Comparison of ENCODE assay signal across 9 cellular contexts in genomic region chr11:131867457-131868257, GRCh38.
DNase-seq lines count a peak whose midpoint lies in the region; ATAC-seq and TF ChIP-seq lines count a peak whose summit lies in the region.
"Had no signal": no experiment of that assay in that cellular context is flagged by ENCODE, and none has a peak within 500 bp of the region (broad histone marks: within the 10 kb centered on the region; RNA-seq: fewer than 3 reads in every experiment).

No MANE protein-coding gene starts in this region.

- H3K9ac ChIP-seq in Karpas-422 (ENCODE audit: low read length) (no peak overlapping the region), neural cell (ENCODE audit: low read length) (peak overlapping the region; percentile 17)

- peak; percentile 93 for TF ChIP-seq CTCF in neural cell (IDR thresholded peaks at IDR 0.05; ENCODE audit: poor library complexity, severe bottlenecking)

- H3K4me2 ChIP-seq in Karpas-422 (ENCODE audit: low read depth, low read length, poor library complexity, severe bottlenecking) (no peak overlapping the region), neural cell (ENCODE audit: low read length) (no peak overlapping the region)

- H3K36me3 ChIP-seq in Karpas-422 (ENCODE audit: insufficient read depth, low read length) (no peaks in the 10 kb centered on the region), SJSA1 (no peaks in the 10 kb centered on the region), neural cell (ENCODE audit: insufficient read depth, low read length) (no peaks in the 10 kb centered on the region)

- no peak overlapping the region for H3K27ac ChIP-seq in Karpas-422 (ENCODE audit: low read length)
- no peak overlapping the region for H3K27ac ChIP-seq in SJSA1
- no peak overlapping the region for H3K27ac ChIP-seq in neural cell (ENCODE audit: low read length)

- H3K9me2 ChIP-seq in Karpas-422 (replicated peaks; ENCODE audit: insufficient read depth, low read length), result no peaks in the 10 kb centered on the region
- no peaks in the 10 kb centered on the region for H3K9me2 ChIP-seq in neural cell (ENCODE audit: insufficient read depth, low read length)

- H3K4me1 ChIP-seq in Karpas-422 (ENCODE audit: low read length) (no peaks in the 10 kb centered on the region), SJSA1 (replicated peaks) (no peaks in the 10 kb centered on the region)

- H2AFZ ChIP-seq in Karpas-422 (ENCODE audit: low read length), result no peak overlapping the region
- no peak overlapping the region for H2AFZ ChIP-seq in neural cell (ENCODE audit: low read depth, low read length)

- no peak overlapping the region for H3K4me3 ChIP-seq in Karpas-422 (ENCODE audit: low read length)
- H3K4me3 ChIP-seq in SJSA1, result no peak overlapping the region
- no peak overlapping the region for H3K4me3 ChIP-seq in neural cell (ENCODE audit: low read length)

- H3K9me3 ChIP-seq in Karpas-422 (ENCODE audit: low read length) (no peaks in the 10 kb centered on the region), SJSA1 (replicated peaks) (no peaks in the 10 kb centered on the region), neural cell (ENCODE audit: low read length) (no peaks in the 10 kb centered on the region)

- no peaks in the 10 kb centered on the region for H3F3A ChIP-seq in neural cell (ENCODE audit: insufficient read depth, low read length, poor library complexity, severe bottlenecking)

- TF ChIP-seq RAD21 in neural cell (conservative IDR thresholded peaks at IDR 0.05), result peak; percentile 97

- H3K27me3 ChIP-seq in Karpas-422 (ENCODE audit: low read length), result no peaks in the 10 kb centered on the region
- H3K27me3 ChIP-seq in SJSA1 (replicated peaks), result no peaks in the 10 kb centered on the region
- no peaks in the 10 kb centered on the region for H3K27me3 ChIP-seq in neural cell (ENCODE audit: insufficient read depth, low read depth, low read length)

- H4K20me1 ChIP-seq in Karpas-422 (ENCODE audit: insufficient read depth, low read depth, low read length) (no peaks in the 10 kb centered on the region), neural cell (ENCODE audit: insufficient read depth) (no peaks in the 10 kb centered on the region)

- H3K79me2 ChIP-seq in Karpas-422 (ENCODE audit: low read length) (no peaks in the 10 kb centered on the region), neural cell (replicated peaks; ENCODE audit: insufficient read depth, low read length) (no peaks in the 10 kb centered on the region)

- TF ChIP-seq EP300 in neural cell (conservative IDR thresholded peaks at IDR 0.05; ENCODE audit: poor library complexity, severe bottlenecking), result peak; percentile 15

- ATAC-seq in GM19463 (IDR thresholded peaks at IDR 0.05; ENCODE audit: unreplicated experiment) (peak; percentile 88), GM18519 (IDR thresholded peaks at IDR 0.05; ENCODE audit: low FRiP score, unreplicated experiment) (no peak)

- DNase-seq in DMS79 (lab: John Stamatoyannopoulos, UW) (peak; percentile 10), Karpas-422 (peak; percentile 68), SJSA1 (ENCODE audit: low read depth in 1 of 2, low spot score in 2 of 2) (peak; percentile 58 to 66), fibroblast of gingiva (ENCODE audit: low read depth) (peak; percentile 77), NCI-H226 (no peak)
- DNase-seq: activated B cell treated with CpG ODN at 0.5 μM for 24 hours had no signal

TF ChIP-seq in neural cell, 6 proteins besides CTCF, POLR2A, EP300 and RAD21:
- no peak for TF ChIP-seq MXI1 (conservative IDR thresholded peaks at IDR 0.05; ENCODE audit: poor library complexity, severe bottlenecking)
- TF ChIP-seq SMC3 (conservative IDR thresholded peaks at IDR 0.05; ENCODE audit: poor library complexity), result peak; percentile 98
- no peak for TF ChIP-seq EZH2 (IDR thresholded peaks at IDR 0.05; ENCODE audit: borderline replicate concordance, insufficient read depth, low read length, poor library complexity, severe bottlenecking)
- no peak for TF ChIP-seq REST (IDR thresholded peaks at IDR 0.05; ENCODE audit: borderline replicate concordance)
- TF ChIP-seq TAF1 (IDR thresholded peaks at IDR 0.05; ENCODE audit: low read depth), result no peak
